20 cellular contexts compared by ENCODE assay signal in genomic region chr14:37566811-37567371, GRCh38. TPM values are rescaled to one million over a fixed set of nuclear protein-coding genes. Genes with fewer than 3 reads are reported as not detected.
DNase-seq lines count a peak whose midpoint lies in the region; ATAC-seq, FAIRE-seq and TF ChIP-seq lines count a peak whose summit lies in the region.
"Had no signal": no experiment of that assay in that cellular context is flagged by ENCODE, and none has a peak within 500 bp of the region (broad histone marks: within the 10 kb centered on the region; RNA-seq: fewer than 3 reads in every experiment).

No MANE protein-coding gene starts in this region.

- peak overlapping the region; percentile 84 for H3K27ac Mint-ChIP-seq in Caco-2 (ENCODE audit: unreplicated experiment)
- H3K27ac Mint-ChIP-seq: activated naive CD8-positive, alpha-beta T cell; natural killer cell treated with Interleukin-12 subunit alpha and Interleukin-12 subunit beta and Interleukin-15 and Interleukin-18, amount 100 ng/mL, for 72 hours; stimulated activated naive B cell treated with anti-CD40 and anti-IgM and Interleukin-4, amounts not matched to agents 10 μg/mL and 1 μg/mL and 100 μg/mL, for 72 hours; T-helper 17 cell had no signal

- no peaks in the 10 kb centered on the region for H3K9me1 ChIP-seq in endothelial cell of umbilical vein (replicated peaks; ENCODE audit: control insufficient read depth, extremely low read depth, insufficient read depth, low read length)

- H3K9me3 ChIP-seq in Caco-2 (no peaks in the 10 kb centered on the region), endothelial cell of umbilical vein (replicated peaks; ENCODE audit: control insufficient read depth, insufficient read depth, low read length) (no peaks in the 10 kb centered on the region), mucosa of stomach (ENCODE audit: control insufficient read depth, low read length) (no peaks in the 10 kb centered on the region), psoas muscle (no peaks in the 10 kb centered on the region)
- H3K9me3 ChIP-seq: uterus had no signal

- no peak for TF ChIP-seq CTCF in Caco-2 (IDR thresholded peaks at IDR 0.05; ENCODE audit: insufficient read depth in 1 of 2, low read depth in 1 of 2, low read length in 1 of 2, severe bottlenecking in 1 of 2, unreplicated experiment in 1 of 2)
- TF ChIP-seq CTCF in endothelial cell of umbilical vein (IDR thresholded peaks at IDR 0.05; ENCODE audit: extremely low read depth in 1 of 2, insufficient read depth in 1 of 2, low read depth in 1 of 2, low read length in 2 of 2), result no peak
- no peak for TF ChIP-seq CTCF in psoas muscle (IDR thresholded peaks at IDR 0.05)

- H3K27me3 Mint-ChIP-seq in Caco-2 (ENCODE audit: insufficient read depth, unreplicated experiment), result no peaks in the 10 kb centered on the region
- H3K27me3 Mint-ChIP-seq: natural killer cell treated with Interleukin-12 subunit alpha and Interleukin-12 subunit beta and Interleukin-15 and Interleukin-18, amount 100 ng/mL, for 72 hours; stimulated activated naive B cell treated with anti-CD40 and anti-IgM and Interleukin-4, amounts not matched to agents 10 μg/mL and 1 μg/mL and 100 μg/mL, for 72 hours; T-helper 17 cell had no signal

- CTCF ChIA-PET in Caco-2 (lab: Charles Lee), result interaction anchor here (0.6 to 0.7 kb wide), 2 partner anchors 18 to 22 kb away, joined by 3 read pairs; no protein-coding TSS in a partner anchor
- CTCF ChIA-PET in endothelial cell of umbilical vein (lab: Charles Lee), result interaction anchor here (0.7 to 1.0 kb wide), 2 partner anchors 20 to 28 kb away, joined by 3 read pairs; partner anchors contain the start of gene FOXA1

- no peaks in the 10 kb centered on the region for H3K79me2 ChIP-seq in endothelial cell of umbilical vein (ENCODE audit: control insufficient read depth, insufficient read depth, low read length)

- dilution Hi-C loops in endothelial cell of umbilical vein (cut with MboI; ENCODE audit: extremely low pct_ligation_motif_present, low sequenced_read_pairs), result no loop called here

- H3K27me3 ChIP-seq in Caco-2 (replicated peaks; ENCODE audit: control insufficient read depth, insufficient read depth, low read length) (no peaks in the 10 kb centered on the region), endothelial cell of umbilical vein (ENCODE audit: control insufficient read depth in 2 of 2, insufficient read depth in 2 of 2, low read length in 2 of 2) (no peaks in the 10 kb centered on the region), mucosa of stomach (ENCODE audit: control insufficient read depth, insufficient read depth, low read length) (no peaks in the 10 kb centered on the region), psoas muscle (ENCODE audit: insufficient read depth in 3 of 3, low read length in 2 of 3) (no peaks in the 10 kb centered on the region)

- ATAC-seq in psoas muscle, result no peak
- ATAC-seq in HG03378 (IDR thresholded peaks at IDR 0.05; ENCODE audit: unreplicated experiment), result no peak
- ATAC-seq: natural killer cell treated with Interleukin-12 subunit alpha and Interleukin-12 subunit beta and Interleukin-15 and Interleukin-18, amount 100 ng/mL, for 72 hours; sciatic nerve; stimulated activated naive B cell treated with anti-CD40 and anti-IgM and Interleukin-4, amounts not matched to agents 10 μg/mL and 1 μg/mL and 100 μg/mL, for 72 hours; T-helper 17 cell had no signal

- peaks cover 72% of the 10 kb centered on the region for H3K4me1 ChIP-seq in Caco-2
- H3K4me1 ChIP-seq in endothelial cell of umbilical vein (ENCODE audit: control insufficient read depth, extremely low read depth, insufficient read depth, low read length), result peaks cover 19% of the 10 kb centered on the region
- H3K4me1 ChIP-seq in mucosa of stomach (ENCODE audit: control insufficient read depth, insufficient read depth, low read length), result peaks cover 8% of the 10 kb centered on the region
- no peaks in the 10 kb centered on the region for H3K4me1 ChIP-seq in psoas muscle
- H3K4me1 ChIP-seq: uterus had no signal

- H3K4me1 Mint-ChIP-seq in Caco-2 (ENCODE audit: low read depth, unreplicated experiment), result peaks cover 52% of the 10 kb centered on the region
- H3K4me1 Mint-ChIP-seq: stimulated activated naive B cell treated with anti-CD40 and anti-IgM and Interleukin-4, amounts not matched to agents 10 μg/mL and 1 μg/mL and 100 μg/mL, for 72 hours; T-helper 17 cell had no signal

- intact Hi-C loops in Caco-2 (cut with micrococcal nuclease; ENCODE audit: unreplicated experiment) (loop anchor here (1.0 to 5.0 kb wide), 5 partner anchors 16 to 240 kb away; no protein-coding TSS in a partner anchor), endothelial cell of umbilical vein (cut with micrococcal nuclease) (no loop called here), psoas muscle (cut with DNase I) (no loop called here)

- no peak for FAIRE-seq in endothelial cell of umbilical vein (lab: Jason Lieb, UNC)
- FAIRE-seq: GM19239 had no signal

- H3K9me3 Mint-ChIP-seq in Caco-2 (ENCODE audit: unreplicated experiment), result peaks cover 10% of the 10 kb centered on the region

- no peak for TF ChIP-seq POLR2A in endothelial cell of umbilical vein (IDR thresholded peaks at IDR 0.05; ENCODE audit: low read depth, low read length)

- H3K4me3 ChIP-seq in Caco-2 (ENCODE audit: low read depth, low read length), result peak overlapping the region; percentile 48
- no peak overlapping the region for H3K4me3 ChIP-seq in endothelial cell of umbilical vein (replicated peaks in 1 of 3; ENCODE audit: insufficient read depth in 1 of 3, low read depth in 1 of 3, low read length in 3 of 3)
- no peak overlapping the region for H3K4me3 ChIP-seq in mucosa of stomach (ENCODE audit: low read length)
- no peak overlapping the region for H3K4me3 ChIP-seq in psoas muscle
- H3K4me3 ChIP-seq: uterus had no signal

- H4K20me1 ChIP-seq in endothelial cell of umbilical vein (replicated peaks; ENCODE audit: control insufficient read depth, extremely low read depth, insufficient read depth, low read length), result no peaks in the 10 kb centered on the region

- peak overlapping the region; percentile 31 for H3K4me2 ChIP-seq in endothelial cell of umbilical vein (ENCODE audit: insufficient read depth, low read length)

- 29 to 40% (median 32%) methylated on average over 3 of the region's 3 CpGs for WGBS in psoas muscle, 3 donors

- DNase-seq in Caco-2 (peak in 1 of 2 experiments; percentile 56), NCI-H2196 (lab: John Stamatoyannopoulos, UW; ENCODE audit: unreplicated experiment) (peak; percentile 13), endothelial cell of umbilical vein (ENCODE audit: low read depth, low spot score) (peak; percentile 80), KG1 (lab: John Stamatoyannopoulos, UW) (no peak), psoas muscle (no peak)
- no peak for DNase-seq in stimulated activated CD4-positive, alpha-beta T cell treated with anti-CD3 and anti-CD28 coated beads, Interleukin-15, amount 100 ng/mL, for 24 hours
- DNase-seq: activated CD4-positive, alpha-beta T cell treated with anti-CD3 and anti-CD28 coated beads for 48 hours; cerebellar nuclear complex; GF-D8; NCI-H1417 treated with DMSO at 0.1 percent for 48 hours; NCI-H446; stimulated activated naive B cell treated with anti-CD40 and anti-IgM and Interleukin-4, amounts not matched to agents 10 μg/mL and 1 μg/mL and 100 μg/mL, for 72 hours; T-helper 17 cell; uterus had no signal

- H2AFZ ChIP-seq in endothelial cell of umbilical vein (ENCODE audit: low read depth, low read length), result no peak overlapping the region

- H3K4me3 Mint-ChIP-seq in Caco-2 (ENCODE audit: unreplicated experiment), result peak overlapping the region; percentile 88
- H3K4me3 Mint-ChIP-seq: activated naive CD8-positive, alpha-beta T cell; natural killer cell treated with Interleukin-12 subunit alpha and Interleukin-12 subunit beta and Interleukin-15 and Interleukin-18, amount 100 ng/mL, for 72 hours; stimulated activated naive B cell treated with anti-CD40 and anti-IgM and Interleukin-4, amounts not matched to agents 10 μg/mL and 1 μg/mL and 100 μg/mL, for 72 hours; T-helper 17 cell had no signal

- POLR2A ChIA-PET in Caco-2 (lab: Charles Lee) (interaction anchor here (1.0 kb wide), 1 partner anchor 20 kb away, joined by 3 read pairs; no protein-coding TSS in a partner anchor), endothelial cell of umbilical vein (lab: Charles Lee) (no interaction called here)

- BruUV-seq in Caco-2 (replicated peaks; lab: Mats Ljungman, UMichigan) (no TSS peak), endothelial cell of umbilical vein (replicated peaks; lab: Mats Ljungman, UMichigan) (no TSS peak)

- H3K36me3 Mint-ChIP-seq in Caco-2 (ENCODE audit: insufficient read depth, unreplicated experiment), result peaks cover 15% of the 10 kb centered on the region
- H3K36me3 Mint-ChIP-seq: activated naive CD8-positive, alpha-beta T cell; natural killer cell treated with Interleukin-12 subunit alpha and Interleukin-12 subunit beta and Interleukin-15 and Interleukin-18, amount 100 ng/mL, for 72 hours; stimulated activated naive B cell treated with anti-CD40 and anti-IgM and Interleukin-4, amounts not matched to agents 10 μg/mL and 1 μg/mL and 100 μg/mL, for 72 hours had no signal

- no peak overlapping the region for H3K9ac ChIP-seq in endothelial cell of umbilical vein (replicated peaks; ENCODE audit: extremely low read depth, insufficient read depth, low read length)
- H3K9ac ChIP-seq in mucosa of stomach (ENCODE audit: low read length), result peak overlapping the region; percentile 40

- H3K27ac ChIP-seq in endothelial cell of umbilical vein (ENCODE audit: insufficient read depth, low read depth, low read length), result no peak overlapping the region
- no peak overlapping the region for H3K27ac ChIP-seq in psoas muscle
- H3K27ac ChIP-seq: uterus had no signal

- H3K36me3 ChIP-seq in Caco-2 (ENCODE audit: control insufficient read depth, insufficient read depth, low read length) (no peaks in the 10 kb centered on the region), endothelial cell of umbilical vein (ENCODE audit: control insufficient read depth in 2 of 2, extremely low read depth in 1 of 2, insufficient read depth in 2 of 2, low read length in 2 of 2) (no peaks in the 10 kb centered on the region), mucosa of stomach (ENCODE audit: control insufficient read depth, insufficient read depth, low read length) (no peaks in the 10 kb centered on the region), psoas muscle (ENCODE audit: insufficient read depth in 1 of 2, low read depth in 1 of 2) (no peaks in the 10 kb centered on the region)
- H3K36me3 ChIP-seq: uterus had no signal

RNA-seq across cellular contexts. Expression of gene FOXA1, which starts 28.2 kb away (rescaled TPM):
- total RNA-seq in Caco-2 (2022) (271 and 291 TPM in 2 replicates), endothelial cell of umbilical vein (not detected in 2 replicates), psoas muscle (not detected)
- polyA plus RNA-seq in endothelial cell of umbilical vein (0.06 TPM in 1 of 2 replicates, not detected in the other), psoas muscle (under 1 TPM in 1 of 3 donors, not detected in 2; 0.01 TPM)
- 0.03 TPM in 2 replicates for polyA plus RNA-seq in endothelial cell of umbilical vein (2011; cell fraction: cytosol; rRNA removed)
- 0.04 TPM in 1 of 2 replicates, not detected in the other for polyA plus RNA-seq in endothelial cell of umbilical vein (2011; cell fraction: nucleus; rRNA removed)
- polyA plus RNA-seq in endothelial cell of umbilical vein (2012), result 0.25 and 0.62 TPM in 2 replicates
- not detected in 2 replicates for polyA minus RNA-seq in endothelial cell of umbilical vein
- polyA minus RNA-seq in endothelial cell of umbilical vein (2011; cell fraction: cytosol; rRNA and poly(A)+ RNA removed), result 4.9 TPM
- not detected in 2 replicates for polyA minus RNA-seq in endothelial cell of umbilical vein (2011; cell fraction: nucleus; rRNA and poly(A)+ RNA removed)
- total RNA-seq: natural killer cell treated with Interleukin-12 subunit alpha and Interleukin-12 subunit beta and Interleukin-15 and Interleukin-18, amount 100 ng/mL, for 72 hours; T-helper 17 cell; uterus had no signal

RNA-seq across cellular contexts. Expression of gene TTC6, which starts 28.5 kb away (rescaled TPM):
- total RNA-seq in Caco-2 (2022), result 19.4 and 25.1 TPM in 2 replicates
- 0.75 TPM in 1 of 2 replicates, not detected in the other for total RNA-seq in endothelial cell of umbilical vein
- polyA plus RNA-seq in endothelial cell of umbilical vein, result not detected in 2 replicates
- not detected in 2 replicates for polyA plus RNA-seq in endothelial cell of umbilical vein (2011; cell fraction: cytosol; rRNA removed)
- polyA plus RNA-seq in endothelial cell of umbilical vein (2011; cell fraction: nucleus; rRNA removed), result 0.06 and 0.37 TPM in 2 replicates
- 0.07 TPM in 1 of 2 replicates, not detected in the other for polyA plus RNA-seq in endothelial cell of umbilical vein (2012)
- polyA minus RNA-seq in endothelial cell of umbilical vein, result not detected in 2 replicates
- polyA minus RNA-seq in endothelial cell of umbilical vein (2011; cell fraction: cytosol; rRNA and poly(A)+ RNA removed), result not detected
- polyA minus RNA-seq in endothelial cell of umbilical vein (2011; cell fraction: nucleus; rRNA and poly(A)+ RNA removed), result 0.19 and 0.29 TPM in 2 replicates
- total RNA-seq in psoas muscle, result not detected
- polyA plus RNA-seq in psoas muscle, result not detected
- total RNA-seq: natural killer cell treated with Interleukin-12 subunit alpha and Interleukin-12 subunit beta and Interleukin-15 and Interleukin-18, amount 100 ng/mL, for 72 hours; sciatic nerve; T-helper 17 cell had no signal

Comparison
In these comparisons a context has a peak if more than half of its experiments do, and no peak if none do; other contexts are left out.
1. DNase-seq: peak in NCI-H2196 (single experiment) and endothelial cell of umbilical vein (single experiment); none in KG1 (single experiment), psoas muscle (0 of 2) and stimulated activated CD4-positive, alpha-beta T cell treated with anti-CD3 and anti-CD28 coated beads, Interleukin-15, amount 100 ng/mL, for 24 hours (single experiment).
2. RNA of gene FOXA1, which starts 28.2 kb away (total RNA-seq): 271 to 291 TPM in Caco-2; not detected in psoas muscle and not detected in endothelial cell of umbilical vein; every median in the first group is over 100 times any median in the second.
3. RNA of gene TTC6, which starts 28.5 kb away (total RNA-seq): 19.4 to 25.1 TPM in Caco-2; 0.75 TPM in endothelial cell of umbilical vein and not detected in psoas muscle; every median in the first group is over 10 times any median in the second.